In the genomic region with DNA sequence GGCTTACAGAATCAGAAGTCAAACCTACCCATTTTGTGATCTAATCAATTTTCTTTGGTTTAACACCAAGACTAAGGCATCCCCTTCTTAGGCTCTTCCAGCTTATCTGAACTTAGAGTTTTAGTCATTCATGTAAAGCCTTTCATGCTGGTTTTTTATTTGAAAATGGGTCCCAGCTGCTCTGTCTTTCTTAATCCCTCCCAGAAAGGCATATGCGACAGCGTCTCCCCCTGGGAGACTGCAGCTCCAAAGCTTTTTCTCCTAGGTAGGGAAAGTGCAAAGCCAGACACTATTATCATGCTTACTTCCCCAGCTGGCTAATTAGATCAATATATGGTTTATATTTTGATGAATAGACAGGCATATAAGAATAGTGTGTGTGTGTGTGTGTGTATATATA, we compare ENCODE assay signal across 18 cellular contexts.
"Had no signal": no experiment of that assay in that cellular context is flagged by ENCODE, and none has a peak within 500 bp of the region (broad histone marks: within the 10 kb centered on the region; RNA-seq: fewer than 3 reads in every experiment).

No MANE protein-coding gene starts in this region.

- H3K9me3 Mint-ChIP-seq: activated CD4-positive, alpha-beta T cell treated with anti-CD3 and anti-CD28 coated beads, Interleukin-2, amount 10 ng/mL, durations not matched to agents 7 days and 5 days had no signal

- H3K4me1 ChIP-seq: adrenal gland, breast epithelium, esophagus squamous epithelium, lower lobe of right lung, thyroid gland, uterus had no signal

- H3K4me1 Mint-ChIP-seq: activated CD4-positive, alpha-beta T cell treated with anti-CD3 and anti-CD28 coated beads, Interleukin-2, amount 10 ng/mL, durations not matched to agents 7 days and 5 days; activated naive CD4-positive, alpha-beta T cell treated with anti-CD3 and anti-CD28 coated beads, Interleukin-2, amount 50 U/mL, for 24 hours; natural killer cell had no signal

- H3K4me3 ChIP-seq: adrenal gland, breast epithelium, esophagus squamous epithelium, lower lobe of right lung, thyroid gland, uterus had no signal

- H3K9me3 ChIP-seq: adrenal gland, breast epithelium, esophagus squamous epithelium, lower lobe of right lung, thyroid gland, uterus had no signal

- H3K36me3 Mint-ChIP-seq: activated naive CD4-positive, alpha-beta T cell treated with anti-CD3 and anti-CD28 coated beads, Interleukin-2, amount 50 U/mL, for 24 hours; natural killer cell had no signal

- H3K27ac ChIP-seq: adrenal gland, breast epithelium, esophagus squamous epithelium, lower lobe of right lung, thyroid gland, uterus had no signal

- H3K27me3 ChIP-seq: adrenal gland, breast epithelium, esophagus squamous epithelium, thyroid gland, uterus had no signal

- DNase-seq: activated CD4-positive, alpha-beta T cell treated with anti-CD3 and anti-CD28 coated beads, Interleukin-2, amount 10 ng/mL, durations not matched to agents 7 days and 5 days; activated CD8-positive, alpha-beta memory T cell treated with anti-CD3 and anti-CD28 coated beads for 24 hours; activated gamma-delta T cell; adrenal gland; cerebellar nuclear complex; effector memory CD4-positive, alpha-beta T cell; esophagus squamous epithelium; islet precursor cell; lower lobe of right lung; natural killer cell; stimulated activated CD8-positive, alpha-beta memory T cell treated with anti-CD3 and anti-CD28 coated beads, Interleukin-4, amount 100 ng/mL, for 48 hours; stimulated activated naive CD4-positive, alpha-beta T cell treated with Interleukin-2 at 50 U/mL for 16 hours; T1000; thyroid gland; uterus had no signal

- H3K36me3 ChIP-seq: adrenal gland, breast epithelium, esophagus squamous epithelium, lower lobe of right lung, thyroid gland, uterus had no signal

- ATAC-seq: activated CD4-positive, CD25-positive, alpha-beta regulatory T cell treated with anti-CD3 and anti-CD28 coated beads, Interleukin-2, amount 50 U/mL, for 24 hours; lower lobe of right lung; natural killer cell had no signal

- H3K4me3 Mint-ChIP-seq: activated CD4-positive, alpha-beta T cell treated with anti-CD3 and anti-CD28 coated beads, Interleukin-2, amount 10 ng/mL, durations not matched to agents 7 days and 5 days; activated naive CD4-positive, alpha-beta T cell treated with anti-CD3 and anti-CD28 coated beads, Interleukin-2, amount 50 U/mL, for 24 hours; natural killer cell had no signal

- H3K27me3 Mint-ChIP-seq: activated CD4-positive, alpha-beta T cell treated with anti-CD3 and anti-CD28 coated beads, Interleukin-2, amount 10 ng/mL, durations not matched to agents 7 days and 5 days; activated naive CD4-positive, alpha-beta T cell treated with anti-CD3 and anti-CD28 coated beads, Interleukin-2, amount 50 U/mL, for 24 hours had no signal

- H3K27ac Mint-ChIP-seq: activated CD4-positive, alpha-beta T cell treated with anti-CD3 and anti-CD28 coated beads, Interleukin-2, amount 10 ng/mL, durations not matched to agents 7 days and 5 days; activated naive CD4-positive, alpha-beta T cell treated with anti-CD3 and anti-CD28 coated beads, Interleukin-2, amount 50 U/mL, for 24 hours; natural killer cell had no signal
